ENCODE assay signal across 11 cellular contexts in the genomic region with DNA sequence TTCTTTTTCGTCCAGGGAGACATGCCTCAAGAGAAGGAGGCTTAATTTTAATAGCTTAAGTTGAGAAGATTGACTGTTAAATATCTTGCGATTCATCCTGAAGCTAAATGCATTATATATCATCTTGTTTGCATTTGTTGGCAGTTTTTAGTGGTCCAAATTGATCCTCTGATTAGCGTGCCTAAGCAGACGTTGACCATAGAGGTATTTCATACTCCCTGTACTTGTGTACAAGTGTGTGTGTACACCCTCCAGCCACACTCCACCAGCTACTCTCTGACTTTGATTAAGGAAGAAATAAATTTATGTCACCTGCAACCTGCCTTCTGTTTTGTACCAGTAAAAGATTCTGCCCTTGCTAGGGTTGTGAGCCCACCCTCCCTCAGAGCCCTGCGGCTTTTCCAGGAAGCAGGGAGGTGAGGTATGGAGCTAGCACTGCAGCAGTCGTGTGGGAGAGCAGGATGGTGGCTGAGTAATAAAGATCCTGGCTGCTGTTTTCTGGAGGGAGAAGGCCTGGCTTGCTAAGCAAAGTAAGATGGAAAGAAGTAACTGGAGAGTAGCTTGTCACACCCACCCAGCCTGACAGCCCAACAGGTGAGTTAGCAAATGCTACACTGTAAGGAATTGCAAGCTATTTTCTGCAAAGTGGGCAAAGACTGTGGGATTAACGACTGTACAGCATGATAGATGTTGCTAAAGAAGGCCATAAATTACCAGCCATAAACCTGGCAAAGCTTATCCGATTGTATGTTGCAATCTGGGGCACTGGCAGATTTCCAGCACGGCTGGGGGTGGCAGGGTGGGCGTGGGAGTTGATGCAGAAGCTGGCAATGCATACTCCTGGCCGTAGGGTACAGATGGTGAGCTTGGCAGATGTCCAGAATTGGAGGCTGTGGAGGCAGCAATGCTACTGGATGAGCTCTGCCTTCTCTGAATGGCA.
DNase-seq lines count a peak whose midpoint lies in the region; ATAC-seq and TF ChIP-seq lines count a peak whose summit lies in the region.
"Had no signal": no experiment of that assay in that cellular context is flagged by ENCODE, and none has a peak within 500 bp of the region (broad histone marks: within the 10 kb centered on the region; RNA-seq: fewer than 3 reads in every experiment).

No MANE protein-coding gene starts in this region.

- no peak overlapping the region for H3K27ac Mint-ChIP-seq in endodermal cell
- H3K27ac Mint-ChIP-seq: activated T-cell treated with anti-CD3 and anti-CD28 coated beads, Interleukin-2, amount 50 U/mL, for 24 hours had no signal

- 29 to 32% methylated on average over 11 of the region's 11 CpGs for WGBS in body of pancreas, 2 donors
- WGBS in transverse colon (ENCODE audit: low coverage in 1 of 2), 2 donors: 32 to 41% methylated on average over 7 to 11 of the region's 11 CpGs
- WGBS in endodermal cell (ENCODE audit: insufficient coverage in 1 of 2, insufficient read length in 1 of 2), 2 experiments: 90% methylated on average over 8 to 11 of the region's 11 CpGs

- TF ChIP-seq POLR2A in body of pancreas (IDR thresholded peaks at IDR 0.05) (no peak), transverse colon (IDR thresholded peaks at IDR 0.05) (no peak)

- TF ChIP-seq EP300 in transverse colon (IDR thresholded peaks at IDR 0.05; ENCODE audit: low read depth): no peak

- H3K4me1 ChIP-seq in body of pancreas: peaks cover 17% of the 10 kb centered on the region
- H3K4me1 ChIP-seq in transverse colon: no peaks in the 10 kb centered on the region
- H3K4me1 ChIP-seq in endodermal cell (ENCODE audit: control insufficient read depth, insufficient read depth, low read length): peaks cover 6% of the 10 kb centered on the region
- H3K4me1 ChIP-seq: ascending aorta, heart left ventricle had no signal

- no peaks in the 10 kb centered on the region for H3K9me3 Mint-ChIP-seq in endodermal cell
- H3K9me3 Mint-ChIP-seq: activated T-cell treated with anti-CD3 and anti-CD28 coated beads, Interleukin-2, amount 50 U/mL, for 24 hours had no signal

- H3K4me3 Mint-ChIP-seq in endodermal cell: no peak overlapping the region
- H3K4me3 Mint-ChIP-seq: activated T-cell treated with anti-CD3 and anti-CD28 coated beads, Interleukin-2, amount 50 U/mL, for 24 hours had no signal

- H3K36me3 ChIP-seq in body of pancreas (replicated peaks in 1 of 2; ENCODE audit: insufficient read depth in 1 of 2, low read depth in 2 of 2) (no peaks in the 10 kb centered on the region), transverse colon (no peaks in the 10 kb centered on the region), endodermal cell (ENCODE audit: control insufficient read depth, insufficient read depth, low read length) (no peaks in the 10 kb centered on the region)
- H3K36me3 ChIP-seq: ascending aorta, heart left ventricle had no signal

- no peak overlapping the region for H3K9ac ChIP-seq in endodermal cell (ENCODE audit: extremely low read depth, low read length, poor library complexity, severe bottlenecking)

- H3K36me3 Mint-ChIP-seq in endodermal cell (ENCODE audit: low read depth): no peaks in the 10 kb centered on the region

- ATAC-seq in body of pancreas: peak; percentile 80
- ATAC-seq: heart left ventricle had no signal

- peak overlapping the region in 3 of 4 donors; percentile 2 to 48 (median 15) for H3K27ac ChIP-seq in body of pancreas
- H3K27ac ChIP-seq in transverse colon: no peak overlapping the region
- no peak overlapping the region for H3K27ac ChIP-seq in endodermal cell (ENCODE audit: low read depth, low read length)
- H3K27ac ChIP-seq: ascending aorta, heart left ventricle had no signal

- TF ChIP-seq CTCF in body of pancreas (IDR thresholded peaks at IDR 0.05): no peak
- TF ChIP-seq CTCF in transverse colon (IDR thresholded peaks at IDR 0.05): no peak
- no peak for TF ChIP-seq CTCF in endodermal cell (conservative IDR thresholded peaks at IDR 0.05)
- no peak for TF ChIP-seq CTCF in GM20000 (IDR thresholded peaks at IDR 0.05; ENCODE audit: extremely low read depth, missing control alignments)

- H3K27me3 ChIP-seq in body of pancreas (no peaks in the 10 kb centered on the region), transverse colon (no peaks in the 10 kb centered on the region), endodermal cell (ENCODE audit: control insufficient read depth, insufficient read depth, low read length, poor library complexity, severe bottlenecking) (peaks cover 45% of the 10 kb centered on the region)
- H3K27me3 ChIP-seq: ascending aorta had no signal

- H3K27me3 Mint-ChIP-seq in endodermal cell (ENCODE audit: insufficient read depth): peaks cover 8% of the 10 kb centered on the region

- in situ Hi-C loops in transverse colon (cut with MboI; ENCODE audit: low pct_ligation_motif_present in 1 of 4, low pct_unique_long_range_greater_than_20kb in 1 of 4, low sequenced_read_pairs in 3 of 4): no loop called here

- no peak overlapping the region for H3K4me3 ChIP-seq in body of pancreas
- no peak overlapping the region for H3K4me3 ChIP-seq in transverse colon
- no peak overlapping the region for H3K4me3 ChIP-seq in endodermal cell (ENCODE audit: low read length)
- H3K4me3 ChIP-seq: ascending aorta, heart left ventricle had no signal

- DNase-seq in MV-4-11 (lab: John Stamatoyannopoulos, UW): peak; percentile 81
- peak; percentile 94 for DNase-seq in NCI-H345 treated with DMSO at 0.1 percent for 48 hours (lab: John Stamatoyannopoulos, UW; ENCODE audit: unreplicated experiment)
- DNase-seq in body of pancreas: peak; percentile 61 to 77 (median 68)
- DNase-seq in transverse colon: peak; percentile 9
- DNase-seq in SIG-M5 (lab: John Stamatoyannopoulos, UW): no peak
- no peak for DNase-seq in endodermal cell
- DNase-seq in GM20000 (ENCODE audit: low spot score): no peak
- DNase-seq: activated T-cell treated with anti-CD3 and anti-CD28 coated beads, Interleukin-2, amount 50 U/mL, for 24 hours; heart left ventricle; mammary epithelial cell had no signal

- intact Hi-C loops in body of pancreas (cut with DNase I): no loop called here
- intact Hi-C loops in transverse colon (cut with DNase I; ENCODE audit: low total_unique reads): no loop called here

- H3K4me1 Mint-ChIP-seq in endodermal cell: peaks cover 10% of the 10 kb centered on the region

- H3K9me3 ChIP-seq in body of pancreas: no peaks in the 10 kb centered on the region
- H3K9me3 ChIP-seq in transverse colon: no peaks in the 10 kb centered on the region
- H3K9me3 ChIP-seq in endodermal cell (ENCODE audit: control insufficient read depth, low read length): no peaks in the 10 kb centered on the region
- H3K9me3 ChIP-seq: ascending aorta, heart left ventricle had no signal

Comparison
In these comparisons a context has a peak if more than half of its experiments do, and no peak if none do; other contexts are left out.
1. DNase-seq: peak in MV-4-11 (single experiment), NCI-H345 treated with DMSO at 0.1 percent for 48 hours (single experiment), body of pancreas (4 of 4) and transverse colon (single experiment); none in SIG-M5 (single experiment), endodermal cell (single experiment) and GM20000 (single experiment).
2. H3K27ac ChIP-seq: peak in body of pancreas (3 of 4); none in transverse colon (0 of 4) and endodermal cell (single experiment).